In the genomic region with DNA sequence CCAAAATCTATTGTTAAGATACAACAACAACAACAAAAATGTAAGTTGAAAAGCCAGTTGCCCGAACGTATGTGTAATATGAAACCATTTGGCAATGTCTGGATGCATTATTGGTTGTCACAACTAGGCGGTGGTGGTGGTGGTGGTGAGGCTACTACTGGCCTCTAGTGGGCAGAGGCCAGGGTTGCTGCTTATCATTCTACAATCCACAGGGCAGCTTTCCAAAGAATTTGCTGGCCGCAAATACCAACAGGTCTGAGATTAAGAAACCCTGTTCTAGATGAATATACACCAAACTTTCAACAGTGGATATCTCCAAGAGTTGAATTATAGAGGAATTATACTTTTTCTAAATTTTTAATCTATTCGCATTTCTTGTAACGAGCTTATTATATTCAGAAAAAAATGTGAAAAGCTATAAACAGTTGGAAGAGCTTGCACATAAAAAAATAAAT, we compare ENCODE assay signal across 8 cellular contexts.
A peak's percentile ranks its signal among the peaks of the same experiment; 100 is the strongest.
DNase-seq lines count a peak whose midpoint lies in the region; ATAC-seq and FAIRE-seq lines count a peak whose summit lies in the region.

No MANE protein-coding gene starts in this region.

- FAIRE-seq in islet of Langerhans (lab: Jason Lieb, UNC), result peak; percentile 89

- peak; percentile 51 for DNase-seq in activated CD4-positive, alpha-beta T cell treated with anti-CD3 and anti-CD28 coated beads for 48 hours
- DNase-seq in activated CD4-positive, alpha-beta T cell treated with anti-CD3 and anti-CD28 coated beads for 1 hour, result no peak
- peak; percentile 81 for DNase-seq in NCI-H1092 treated with DMSO at 0.1 percent for 48 hours (lab: John Stamatoyannopoulos, UW)
- DNase-seq in amniotic stem cell (lab: John Stamatoyannopoulos, UW), result peak; percentile 28
- DNase-seq in stimulated activated CD8-positive, alpha-beta memory T cell treated with anti-CD3 and anti-CD28 coated beads, Interleukin-4, amount 100 ng/mL, for 48 hours, result peak; percentile 33
- DNase-seq in SHP77 treated with DMSO at 0.1 percent for 48 hours (lab: John Stamatoyannopoulos, UW), result no peak

- ATAC-seq in HG03139 (IDR thresholded peaks at IDR 0.05; ENCODE audit: unreplicated experiment), result no peak

Comparison
In these comparisons a context has a peak if more than half of its experiments do, and no peak if none do; other contexts are left out.
1. DNase-seq: peak in activated CD4-positive, alpha-beta T cell treated with anti-CD3 and anti-CD28 coated beads for 48 hours (single experiment), NCI-H1092 treated with DMSO at 0.1 percent for 48 hours (single experiment), amniotic stem cell (single experiment) and stimulated activated CD8-positive, alpha-beta memory T cell treated with anti-CD3 and anti-CD28 coated beads, Interleukin-4, amount 100 ng/mL, for 48 hours (single experiment); none in activated CD4-positive, alpha-beta T cell treated with anti-CD3 and anti-CD28 coated beads for 1 hour (single experiment) and SHP77 treated with DMSO at 0.1 percent for 48 hours (single experiment).